ENCODE assay signal across 23 cellular contexts in the genomic region with DNA sequence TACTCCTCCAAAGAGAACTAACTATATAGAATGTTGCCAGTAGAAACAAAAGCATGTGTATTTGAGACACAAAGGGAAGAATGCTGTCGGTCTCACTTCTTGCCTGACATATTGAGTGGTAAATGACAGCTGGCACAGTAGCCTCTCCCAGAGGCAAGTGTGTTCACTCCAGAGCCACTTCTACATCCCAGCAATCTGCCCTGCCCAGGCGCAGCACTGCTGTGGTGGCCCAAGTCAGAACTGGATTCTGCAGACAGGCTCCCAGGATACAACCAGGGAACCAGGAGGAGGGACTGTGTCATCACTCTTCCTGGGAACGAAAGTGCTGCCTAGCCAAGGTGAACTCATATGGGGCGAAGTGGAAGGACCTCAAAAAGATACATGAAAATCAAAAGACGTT.
A peak's percentile ranks its signal among the peaks of the same experiment; 100 is the strongest.
DNase-seq lines count a peak whose midpoint lies in the region; ATAC-seq, FAIRE-seq and TF ChIP-seq lines count a peak whose summit lies in the region.
"Had no signal": no experiment of that assay in that cellular context is flagged by ENCODE, and none has a peak within 500 bp of the region (broad histone marks: within the 10 kb centered on the region; RNA-seq: fewer than 3 reads in every experiment).

No MANE protein-coding gene starts in this region.

- H2AFZ ChIP-seq in PC-9 (no peak overlapping the region), HepG2 (ENCODE audit: low read length) (no peak overlapping the region)
- H2AFZ ChIP-seq: parathyroid adenoma had no signal

- TF ChIP-seq POLR2A in HepG2 (IDR thresholded peaks at IDR 0.05; ENCODE audit: insufficient read depth in 1 of 2, low read depth in 2 of 2, low read length in 2 of 2) = no peak

- no peaks in the 10 kb centered on the region for H3K9me3 Mint-ChIP-seq in activated T-helper 2 cell treated with anti-CD3 and anti-CD28 coated beads, Interferon-gamma antibody, Interleukin-2, Interleukin-4, amounts not matched to agents 10 μg/mL and 5 μg/mL and 100 μg/mL, durations not matched to agents 14 hours and 24 hours and 36 hours
- H3K9me3 Mint-ChIP-seq: activated naive CD8-positive, alpha-beta T cell treated with anti-CD3 and anti-CD28 coated beads, Interleukin-2, amount 50 U/mL, for 24 hours; CD8-positive, alpha-beta T cell; dendritic cell treated with granulocyte-macrophage colony-stimulating factor and Interleukin-4, amounts not matched to agents 40 ng/mL and 50 ng/mL, for 4 days; natural killer cell had no signal

- H3K4me3 ChIP-seq in PC-9 = no peak overlapping the region
- H3K4me3 ChIP-seq in HepG2 (replicated peaks in 1 of 3; ENCODE audit: insufficient read depth in 1 of 3, low read depth in 2 of 3, low read length in 3 of 3) = no peak overlapping the region
- peak overlapping the region; percentile 26 for H3K4me3 ChIP-seq in thoracic aorta
- H3K4me3 ChIP-seq: GM12878, K562, sigmoid colon, SK-N-MC had no signal

- H3K4me3 Mint-ChIP-seq in activated T-helper 2 cell treated with anti-CD3 and anti-CD28 coated beads, Interferon-gamma antibody, Interleukin-2, Interleukin-4, amounts not matched to agents 10 μg/mL and 5 μg/mL and 100 μg/mL, durations not matched to agents 14 hours and 24 hours and 36 hours (ENCODE audit: low read depth) = no peak overlapping the region
- H3K4me3 Mint-ChIP-seq: activated naive CD8-positive, alpha-beta T cell treated with anti-CD3 and anti-CD28 coated beads, Interleukin-2, amount 50 U/mL, for 24 hours; CD8-positive, alpha-beta T cell; dendritic cell treated with granulocyte-macrophage colony-stimulating factor and Interleukin-4, amounts not matched to agents 40 ng/mL and 50 ng/mL, for 4 days; natural killer cell had no signal

- peaks cover 61% of the 10 kb centered on the region for H3K27me3 Mint-ChIP-seq in activated T-helper 2 cell treated with anti-CD3 and anti-CD28 coated beads, Interferon-gamma antibody, Interleukin-2, Interleukin-4, amounts not matched to agents 10 μg/mL and 5 μg/mL and 100 μg/mL, durations not matched to agents 14 hours and 24 hours and 36 hours (ENCODE audit: low read depth)
- H3K27me3 Mint-ChIP-seq: dendritic cell treated with granulocyte-macrophage colony-stimulating factor and Interleukin-4, amounts not matched to agents 40 ng/mL and 50 ng/mL, for 4 days had no signal

- H3K4me1 ChIP-seq in PC-9 (replicated peaks; ENCODE audit: insufficient read depth) = peaks cover 90% of the 10 kb centered on the region
- H3K4me1 ChIP-seq in HepG2 (ENCODE audit: insufficient read depth, low read length) = peaks cover 71% of the 10 kb centered on the region
- peaks cover 33 to 53% of the 10 kb centered on the region in 2 donors for H3K4me1 ChIP-seq in thoracic aorta (ENCODE audit: control insufficient read depth in 1 of 2, low read depth in 2 of 2)
- H3K4me1 ChIP-seq: parathyroid adenoma had no signal

- BruUV-seq in PC-9 (replicated peaks; lab: Mats Ljungman, UMichigan) (no TSS peak), HepG2 (replicated peaks; lab: Mats Ljungman, UMichigan) (no TSS peak)

- H4K20me1 ChIP-seq in PC-9 (ENCODE audit: insufficient read depth) (no peaks in the 10 kb centered on the region), HepG2 (ENCODE audit: insufficient read depth, low read length) (no peaks in the 10 kb centered on the region)

- H3K4me1 Mint-ChIP-seq in activated T-helper 2 cell treated with anti-CD3 and anti-CD28 coated beads, Interferon-gamma antibody, Interleukin-2, Interleukin-4, amounts not matched to agents 10 μg/mL and 5 μg/mL and 100 μg/mL, durations not matched to agents 14 hours and 24 hours and 36 hours (ENCODE audit: low read depth) = peaks cover 6% of the 10 kb centered on the region
- H3K4me1 Mint-ChIP-seq: activated naive CD8-positive, alpha-beta T cell treated with anti-CD3 and anti-CD28 coated beads, Interleukin-2, amount 50 U/mL, for 24 hours; natural killer cell had no signal

- no peaks in the 10 kb centered on the region for H3K36me3 Mint-ChIP-seq in activated T-helper 2 cell treated with anti-CD3 and anti-CD28 coated beads, Interferon-gamma antibody, Interleukin-2, Interleukin-4, amounts not matched to agents 10 μg/mL and 5 μg/mL and 100 μg/mL, durations not matched to agents 14 hours and 24 hours and 36 hours (ENCODE audit: low read depth)
- H3K36me3 Mint-ChIP-seq: CD8-positive, alpha-beta T cell; natural killer cell had no signal

- in situ Hi-C loops in HepG2 (cut with HindIII; ENCODE audit: extremely low pct_ligation_motif_present, low pct_unique_long_range_greater_than_20kb) = no loop called here

- H3K27ac ChIP-seq in PC-9 = 0 out of 2 replicates have a peak overlapping the region, but pooled peaks have one; percentile 4
- peak overlapping the region; percentile 39 for H3K27ac ChIP-seq in HepG2 (ENCODE audit: extremely low read length, insufficient read depth, low read length)
- H3K27ac ChIP-seq in thoracic aorta = peak overlapping the region; percentile 40 to 77
- H3K27ac ChIP-seq: parathyroid adenoma, SK-N-MC, WERI-Rb-1 had no signal

- DNase-seq in NCI-H1694 treated with DMSO at 0.1 percent for 48 hours (lab: John Stamatoyannopoulos, UW) (peak; percentile 69), PC-9 (no peak), HepG2 (ENCODE audit: low spot score) (no peak), thoracic aorta (ENCODE audit: low spot score) (no peak), GM19238 (ENCODE audit: insufficient read length, low spot score) (no peak), COR-L47 (lab: John Stamatoyannopoulos, UW) (no peak)
- no peak for DNase-seq in activated T-helper 2 cell treated with anti-CD3 and anti-CD28 coated beads, Interferon-gamma antibody, Interleukin-2, Interleukin-4, amounts not matched to agents 10 μg/mL and 5 μg/mL and 100 μg/mL, durations not matched to agents 14 hours and 24 hours and 36 hours (ENCODE audit: low spot score)
- DNase-seq: activated CD4-positive, alpha-beta T cell treated with anti-CD3 and anti-CD28 coated beads, Interleukin-2, amount 50 U/mL, for 1 hour; activated effector memory CD4-positive, alpha-beta T cell treated with Interleukin-2 at 50 U/mL for 16 hours; activated naive CD8-positive, alpha-beta T cell treated with anti-CD3 and anti-CD28 coated beads, Interleukin-2, amount 50 U/mL, for 24 hours; CD8-positive, alpha-beta T cell; DND-41; natural killer cell; NCI-H345; sigmoid colon; WERI-Rb-1 had no signal

- CTCF ChIA-PET in PC-9 (lab: Charles Lee) (no interaction called here), HepG2 (lab: Yijun Ruan, JAX; ENCODE audit: low intra/inter-chr PET ratio, low total read pairs) (no interaction called here)

- H3K27me3 ChIP-seq in PC-9 (ENCODE audit: insufficient read depth, low read depth) = no peaks in the 10 kb centered on the region
- no peaks in the 10 kb centered on the region for H3K27me3 ChIP-seq in HepG2 (ENCODE audit: control insufficient read depth in 1 of 2, insufficient read depth in 2 of 2, low read length in 2 of 2)
- no peaks in the 10 kb centered on the region for H3K27me3 ChIP-seq in thoracic aorta (replicated peaks; ENCODE audit: insufficient read depth)
- H3K27me3 ChIP-seq: sigmoid colon had no signal

- TF ChIP-seq CTCF in PC-9 (conservative IDR thresholded peaks at IDR 0.05) (no peak), HepG2 (CRISPR knock-in tag; IDR thresholded peaks at IDR 0.05) (no peak), thoracic aorta (IDR thresholded peaks at IDR 0.05) (no peak)

- H3K4me2 ChIP-seq in PC-9 (no peak overlapping the region), HepG2 (ENCODE audit: low read depth, low read length) (peak overlapping the region; percentile 53; the same call in 1 of the 2 replicates)

- no peaks in the 10 kb centered on the region for H3K9me3 ChIP-seq in PC-9 (ENCODE audit: insufficient read depth, low read depth)
- no peaks in the 10 kb centered on the region for H3K9me3 ChIP-seq in HepG2 (ENCODE audit: low read length)
- no peaks in the 10 kb centered on the region for H3K9me3 ChIP-seq in thoracic aorta
- H3K9me3 ChIP-seq: sigmoid colon had no signal

- H3K79me2 ChIP-seq in PC-9 (ENCODE audit: low read depth) (peaks cover 32% of the 10 kb centered on the region), HepG2 (ENCODE audit: insufficient read depth, low read length) (no peaks in the 10 kb centered on the region)
- H3K79me2 ChIP-seq: parathyroid adenoma had no signal

- H3F3A ChIP-seq in PC-9 (ENCODE audit: insufficient read depth, low read depth) = peaks cover 40% of the 10 kb centered on the region

- POLR2A ChIA-PET in PC-9 (lab: Charles Lee; ENCODE audit: unreplicated experiment) = interaction anchor here (0.6 kb wide), 1 partner anchor 43 kb away, joined by 4 read pairs; no protein-coding TSS in a partner anchor
- POLR2A ChIA-PET in HepG2 (lab: Yijun Ruan, JAX) = interaction anchor here (1.2 kb wide), 1 partner anchor 8 kb away, joined by 4 read pairs; no protein-coding TSS in a partner anchor

- no peak for TF ChIP-seq EP300 in HepG2 (IDR thresholded peaks at IDR 0.05; ENCODE audit: low read depth in 2 of 2, low read length in 2 of 2)
- no peak for TF ChIP-seq EP300 in HepG2 (CRISPR knock-in tag; IDR thresholded peaks at IDR 0.05; ENCODE audit: borderline replicate concordance)

- 63% methylated on average over 4 of the region's 5 CpGs for WGBS in HepG2 (ENCODE audit: low lambda C conversion rate)

- ATAC-seq in HepG2 = no peak
- ATAC-seq in thoracic aorta (ENCODE audit: insufficient number of reproducible peaks, low FRiP score, low read depth) = no peak
- ATAC-seq: activated naive CD8-positive, alpha-beta T cell treated with anti-CD3 and anti-CD28 coated beads, Interleukin-2, amount 50 U/mL, for 24 hours; CD8-positive, alpha-beta T cell; GM12878; HCT116; K562; natural killer cell had no signal

- no peak for TF ChIP-seq RAD21 in HepG2 (CRISPR knock-in tag; IDR thresholded peaks at IDR 0.05)

- no peak overlapping the region for H3K27ac Mint-ChIP-seq in activated T-helper 2 cell treated with anti-CD3 and anti-CD28 coated beads, Interferon-gamma antibody, Interleukin-2, Interleukin-4, amounts not matched to agents 10 μg/mL and 5 μg/mL and 100 μg/mL, durations not matched to agents 14 hours and 24 hours and 36 hours
- H3K27ac Mint-ChIP-seq: activated naive CD8-positive, alpha-beta T cell treated with anti-CD3 and anti-CD28 coated beads, Interleukin-2, amount 50 U/mL, for 24 hours; CD8-positive, alpha-beta T cell; dendritic cell treated with granulocyte-macrophage colony-stimulating factor and Interleukin-4, amounts not matched to agents 40 ng/mL and 50 ng/mL, for 4 days; natural killer cell had no signal

- intact Hi-C loops in PC-9 (cut with micrococcal nuclease; ENCODE audit: unreplicated experiment) (no loop called here), HepG2 (cut with micrococcal nuclease; ENCODE audit: unreplicated experiment) (no loop called here)
- intact Hi-C loops in activated T-helper 2 cell treated with anti-CD3 and anti-CD28 coated beads, Interferon-gamma antibody, Interleukin-2, Interleukin-4, amounts not matched to agents 10 μg/mL and 5 μg/mL and 100 μg/mL, durations not matched to agents 14 hours and 24 hours and 36 hours (cut with micrococcal nuclease) = loop anchor here (5.0 kb wide), 2 partner anchors 33 to 37 kb away; no protein-coding TSS in a partner anchor

- H3K36me3 ChIP-seq in PC-9 (ENCODE audit: low read depth) = no peaks in the 10 kb centered on the region
- no peaks in the 10 kb centered on the region for H3K36me3 ChIP-seq in HepG2 (replicated peaks in 1 of 2; ENCODE audit: control insufficient read depth in 1 of 2, insufficient read depth in 2 of 2, low read length in 2 of 2)
- no peaks in the 10 kb centered on the region for H3K36me3 ChIP-seq in thoracic aorta
- H3K36me3 ChIP-seq: sigmoid colon, WERI-Rb-1 had no signal

- H3K9me2 ChIP-seq in PC-9 (ENCODE audit: insufficient read depth) = no peaks in the 10 kb centered on the region

- FAIRE-seq in HepG2 (lab: Jason Lieb, UNC) = no peak
- FAIRE-seq: bronchial epithelial cell, GM12878, K562 had no signal

- no peak overlapping the region for H3K9ac ChIP-seq in HepG2 (ENCODE audit: insufficient read depth, low read depth, low read length)
- H3K9ac ChIP-seq: parathyroid adenoma had no signal

Comparison
In these comparisons a context has a peak if more than half of its experiments do, and no peak if none do; other contexts are left out.
1. H3K27ac ChIP-seq: peak in every context shown above with its lines; median percentile 58 in thoracic aorta; 39 in HepG2; 4 in PC-9.